ENCODE assay signal across 10 cellular contexts in the genomic region with DNA sequence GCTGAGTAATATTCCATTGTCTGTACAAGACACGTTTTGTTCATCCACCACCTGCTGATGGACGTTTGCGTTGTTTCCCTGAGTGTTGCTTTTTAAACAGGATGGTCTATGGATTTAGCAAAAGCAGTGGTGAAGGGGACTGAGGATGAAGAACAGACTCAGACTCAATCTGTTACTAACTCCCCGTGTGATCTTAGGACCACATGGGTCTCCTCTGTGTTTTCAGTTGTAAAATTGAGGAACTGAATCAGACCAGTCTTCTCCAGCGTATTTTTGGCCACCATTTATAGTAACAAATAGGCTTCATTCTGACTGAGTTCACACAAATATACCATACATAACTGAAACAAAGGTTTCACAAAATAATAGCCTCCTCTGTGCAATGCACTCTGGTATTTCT.
DNase-seq lines count a peak whose midpoint lies in the region; ATAC-seq, FAIRE-seq and TF ChIP-seq lines count a peak whose summit lies in the region.
"Had no signal": no experiment of that assay in that cellular context is flagged by ENCODE, and none has a peak within 500 bp of the region (broad histone marks: within the 10 kb centered on the region; RNA-seq: fewer than 3 reads in every experiment).

No MANE protein-coding gene starts in this region.

- no peak overlapping the region for H3K4me3 Mint-ChIP-seq in CD8-positive, alpha-beta memory T cell
- no peak overlapping the region for H3K4me3 Mint-ChIP-seq in endodermal cell
- H3K4me3 Mint-ChIP-seq: activated naive CD4-positive, alpha-beta T cell treated with anti-CD3 and anti-CD28 coated beads, Interleukin-2, amount 50 U/mL, for 24 hours had no signal

- no peak overlapping the region for H3K27ac ChIP-seq in CD8-positive, alpha-beta memory T cell (ENCODE audit: low read depth, low read length)
- H3K27ac ChIP-seq in endodermal cell (ENCODE audit: low read depth, low read length): no peak overlapping the region
- H3K27ac ChIP-seq: thoracic aorta had no signal

- H3K4me3 ChIP-seq in CD8-positive, alpha-beta memory T cell (ENCODE audit: low read length): no peak overlapping the region
- no peak overlapping the region for H3K4me3 ChIP-seq in endodermal cell (ENCODE audit: low read length)
- H3K4me3 ChIP-seq: thoracic aorta had no signal

- no peak for TF ChIP-seq POLR2A in GM12891 (IDR thresholded peaks at IDR 0.05; ENCODE audit: low read depth, low read length)

- no peak for DNase-seq in GM12891 (ENCODE audit: insufficient read length, low spot score)
- peak; percentile 24 to 30 for DNase-seq in Kasumi-1 (lab: John Stamatoyannopoulos, UW)
- DNase-seq in NCI-H128 (lab: John Stamatoyannopoulos, UW; ENCODE audit: unreplicated experiment): no peak
- no peak for DNase-seq in CD8-positive, alpha-beta memory T cell
- DNase-seq in effector CD8-positive, alpha-beta T cell (lab: John Stamatoyannopoulos, UW): no peak
- no peak for DNase-seq in endodermal cell

- POLR2A ChIA-PET in CD8-positive, alpha-beta memory T cell (lab: Charles Lee): no interaction called here

- CTCF ChIA-PET in CD8-positive, alpha-beta memory T cell (lab: Charles Lee): no interaction called here

- whole genome bisulfite sequencing in endodermal cell (ENCODE audit: insufficient coverage in 1 of 2, insufficient read length in 1 of 2), 2 experiments: 90 to 94% methylated on average over 4 to 5 of the region's 5 CpGs

- H3K9me3 Mint-ChIP-seq in CD8-positive, alpha-beta memory T cell: no peaks in the 10 kb centered on the region
- no peaks in the 10 kb centered on the region for H3K9me3 Mint-ChIP-seq in endodermal cell
- H3K9me3 Mint-ChIP-seq: activated naive CD4-positive, alpha-beta T cell treated with anti-CD3 and anti-CD28 coated beads, Interleukin-2, amount 50 U/mL, for 24 hours had no signal

- no peaks in the 10 kb centered on the region for H3K9me3 ChIP-seq in CD8-positive, alpha-beta memory T cell (ENCODE audit: low read length)
- no peaks in the 10 kb centered on the region for H3K9me3 ChIP-seq in endodermal cell (ENCODE audit: control insufficient read depth, low read length)
- H3K9me3 ChIP-seq: thoracic aorta had no signal

- H3K27me3 ChIP-seq in CD8-positive, alpha-beta memory T cell (ENCODE audit: insufficient read depth, low read length, poor library complexity, severe bottlenecking): no peaks in the 10 kb centered on the region
- H3K27me3 ChIP-seq in endodermal cell (ENCODE audit: control insufficient read depth, insufficient read depth, low read length, poor library complexity, severe bottlenecking): no peaks in the 10 kb centered on the region

- H3K27me3 Mint-ChIP-seq in CD8-positive, alpha-beta memory T cell: no peaks in the 10 kb centered on the region
- H3K27me3 Mint-ChIP-seq in endodermal cell (ENCODE audit: insufficient read depth): no peaks in the 10 kb centered on the region
- H3K27me3 Mint-ChIP-seq: activated naive CD4-positive, alpha-beta T cell treated with anti-CD3 and anti-CD28 coated beads, Interleukin-2, amount 50 U/mL, for 24 hours had no signal

- H3K9ac ChIP-seq in endodermal cell (ENCODE audit: extremely low read depth, low read length, poor library complexity, severe bottlenecking): no peak overlapping the region

- no peak overlapping the region for H3K27ac Mint-ChIP-seq in CD8-positive, alpha-beta memory T cell
- no peak overlapping the region for H3K27ac Mint-ChIP-seq in endodermal cell
- H3K27ac Mint-ChIP-seq: activated naive CD4-positive, alpha-beta T cell treated with anti-CD3 and anti-CD28 coated beads, Interleukin-2, amount 50 U/mL, for 24 hours had no signal

- H3K36me3 Mint-ChIP-seq in CD8-positive, alpha-beta memory T cell: peaks cover 4 to 20% (median 19%) of the 10 kb centered on the region in 3 donors
- peaks cover 12% of the 10 kb centered on the region for H3K36me3 Mint-ChIP-seq in endodermal cell (ENCODE audit: low read depth)

- peak; percentile 86 for FAIRE-seq in GM12891 (lab: Jason Lieb, UNC)

- no peak for TF ChIP-seq CTCF in endodermal cell (conservative IDR thresholded peaks at IDR 0.05)

- peaks cover 42 to 67% (median 43%) of the 10 kb centered on the region in 3 donors for H3K4me1 Mint-ChIP-seq in CD8-positive, alpha-beta memory T cell
- peaks cover 25% of the 10 kb centered on the region for H3K4me1 Mint-ChIP-seq in endodermal cell

- ATAC-seq in GM19455 (IDR thresholded peaks at IDR 0.05; ENCODE audit: unreplicated experiment) (peak; percentile 83), HG02943 (IDR thresholded peaks at IDR 0.05; ENCODE audit: low read depth, unreplicated experiment) (peak; percentile 89)

- H3K4me1 ChIP-seq in CD8-positive, alpha-beta memory T cell (ENCODE audit: insufficient read depth, low read length): peaks cover under 1% of the 10 kb centered on the region
- peaks cover 7% of the 10 kb centered on the region for H3K4me1 ChIP-seq in endodermal cell (ENCODE audit: control insufficient read depth, insufficient read depth, low read length)

- no peaks in the 10 kb centered on the region for H3K36me3 ChIP-seq in CD8-positive, alpha-beta memory T cell (ENCODE audit: insufficient read depth, low read length)
- H3K36me3 ChIP-seq in endodermal cell (ENCODE audit: control insufficient read depth, insufficient read depth, low read length): no peaks in the 10 kb centered on the region
- H3K36me3 ChIP-seq: thoracic aorta had no signal

TF ChIP-seq in GM12891, 5 proteins besides CTCF, POLR2A, EP300 and RAD21:
- TF ChIP-seq POU2F2 (IDR thresholded peaks at IDR 0.05; ENCODE audit: low read depth, low read length) (no peak), SPI1 (IDR thresholded peaks at IDR 0.05; ENCODE audit: low read depth, low read length) (peak; percentile 99)

Comparison
In these comparisons a context has a peak if more than half of its experiments do, and no peak if none do; other contexts are left out.
1. DNase-seq: peak in Kasumi-1 (2 of 2); none in GM12891 (single experiment), NCI-H128 (single experiment), CD8-positive, alpha-beta memory T cell (0 of 5), effector CD8-positive, alpha-beta T cell (single experiment) and endodermal cell (single experiment).